In genomic region chr1:1556505-1556904, GRCh38 we compare ENCODE assay signal across 20 cellular contexts. TPM values are rescaled to one million over a fixed set of nuclear protein-coding genes. Genes with fewer than 3 reads are reported as not detected.
"Had no signal": no experiment of that assay in that cellular context is flagged by ENCODE, and none has a peak within 500 bp of the region (broad histone marks: within the 10 kb centered on the region; RNA-seq: fewer than 3 reads in every experiment).

No MANE protein-coding gene starts in this region.

- DNase-seq: cerebellar nuclear complex; effector memory CD8-positive, alpha-beta T cell; foreskin melanocyte; heart left ventricle; hippocampal formation; left colon; natural killer cell; nucleus accumbens; pancreas; psoas muscle; retina; sigmoid colon; stimulated activated CD4-positive, alpha-beta T cell treated with anti-CD3 and anti-CD28 coated beads, Interleukin-2, amount 100 ng/mL, for 24 hours; stimulated activated CD4-positive, alpha-beta T cell treated with anti-CD3 and anti-CD28 coated beads, Interleukin-4, amount 100 ng/mL, for 4 hours; stimulated activated naive CD4-positive, alpha-beta T cell had no signal

- H3K9me3 ChIP-seq: heart left ventricle, pancreas, psoas muscle, sigmoid colon had no signal

- FAIRE-seq: colon, pancreas, urothelium cell line had no signal

- ATAC-seq: effector memory CD8-positive, alpha-beta T cell; heart left ventricle; left colon; natural killer cell; pancreas; psoas muscle had no signal

- H3K36me3 ChIP-seq: pancreas had no signal

- H3K4me3 ChIP-seq: heart left ventricle, pancreas, psoas muscle, sigmoid colon, skin epidermis had no signal

- H3K27ac ChIP-seq: epithelial cell of prostate, heart left ventricle, pancreas, sigmoid colon had no signal

- H3K27me3 ChIP-seq: heart left ventricle, pancreas, sigmoid colon had no signal

- H3K4me1 ChIP-seq: pancreas had no signal

RNA-seq across cellular contexts. Expression of gene TMEM240, which starts 16.1 kb away (rescaled TPM):
- total RNA-seq: myocyte had no signal
